9 cellular contexts compared by ENCODE assay signal in the genomic region with DNA sequence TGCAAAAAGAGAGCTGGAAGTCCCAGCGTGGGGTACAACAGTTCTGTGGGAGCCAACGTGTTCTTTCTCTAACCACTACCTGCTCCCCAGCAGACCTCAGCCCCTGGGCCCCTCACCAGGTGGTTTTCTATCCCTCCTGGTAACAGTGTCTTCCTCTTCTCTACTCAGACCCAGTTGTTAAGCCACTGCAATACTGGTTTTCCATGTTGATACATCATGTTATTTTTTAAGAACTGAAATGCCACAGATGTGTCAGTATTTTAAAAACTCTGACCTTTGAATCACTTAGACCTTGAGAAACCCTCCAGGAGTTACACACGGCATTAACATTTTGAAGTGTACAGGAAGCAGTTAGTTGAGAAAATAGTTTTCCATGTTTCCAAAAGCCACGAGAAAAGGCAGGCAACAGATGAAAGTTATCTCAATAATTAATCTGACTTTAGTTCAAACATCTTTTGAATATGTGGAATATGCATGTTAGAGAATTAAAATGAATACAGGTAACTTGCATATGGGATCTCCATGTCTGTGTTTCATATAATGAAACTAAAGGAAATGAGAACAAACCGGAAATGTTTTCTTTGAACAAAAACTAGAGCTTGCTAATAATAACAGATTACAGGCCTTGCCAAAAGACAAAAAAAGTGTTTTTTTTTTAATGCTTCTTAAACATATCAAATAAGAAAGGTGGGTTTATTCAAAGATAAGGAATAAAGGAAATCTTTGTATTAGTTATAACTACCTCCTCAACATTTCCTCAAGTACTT.
DNase-seq lines count a peak whose midpoint lies in the region; ATAC-seq and TF ChIP-seq lines count a peak whose summit lies in the region.
"Had no signal": no experiment of that assay in that cellular context is flagged by ENCODE, and none has a peak within 500 bp of the region (broad histone marks: within the 10 kb centered on the region; RNA-seq: fewer than 3 reads in every experiment).

No MANE protein-coding gene starts in this region.

- peak overlapping the region in 1 of 4 donors; percentile 18 for H3K4me3 ChIP-seq in adrenal gland

- H3K9me3 ChIP-seq in adrenal gland (replicated peaks in 1 of 3), result no peaks in the 10 kb centered on the region

- H3K27me3 ChIP-seq in adrenal gland, result no peaks in the 10 kb centered on the region

- TF ChIP-seq CTCF in GM10248 (IDR thresholded peaks at IDR 0.05; ENCODE audit: control extremely low read depth, extremely low read depth, low read depth, missing control alignments) (no peak), GM20000 (IDR thresholded peaks at IDR 0.05; ENCODE audit: extremely low read depth, missing control alignments) (no peak), chondrocyte (IDR thresholded peaks at IDR 0.05) (no peak), adrenal gland (IDR thresholded peaks at IDR 0.05) (no peak), glutamatergic neuron (IDR thresholded peaks at IDR 0.05; ENCODE audit: partially characterized antibody, unreplicated experiment) (no peak)

- H3K4me1 Mint-ChIP-seq in chondrocyte (ENCODE audit: low read depth) (peaks cover 22% of the 10 kb centered on the region), glutamatergic neuron (ENCODE audit: low read depth, unreplicated experiment) (peaks cover 17% of the 10 kb centered on the region)

- peak; percentile 21 for ATAC-seq in HG03175 (IDR thresholded peaks at IDR 0.05; ENCODE audit: unreplicated experiment)

- intact Hi-C loops in adrenal gland (cut with DNase I), result no loop called here

- H3K9me3 Mint-ChIP-seq in chondrocyte (ENCODE audit: low read depth), result no peaks in the 10 kb centered on the region
- peaks cover 2% of the 10 kb centered on the region for H3K9me3 Mint-ChIP-seq in glutamatergic neuron (ENCODE audit: unreplicated experiment)

- peaks cover 0 to 19% of the 10 kb centered on the region in 2 donors for H3K4me1 ChIP-seq in adrenal gland (replicated peaks in 1 of 2)

- 38 to 46% (median 41%) methylated on average over 5 of the region's 5 CpGs for WGBS in adrenal gland, 4 donors

- peak overlapping the region; percentile 73 for H3K27ac Mint-ChIP-seq in chondrocyte (ENCODE audit: unreplicated experiment)
- no peak overlapping the region for H3K27ac Mint-ChIP-seq in glutamatergic neuron (ENCODE audit: unreplicated experiment)

- POLR2A ChIA-PET in GM10248 (lab: Yijun Ruan, JAX), result no interaction called here

- H3K27me3 Mint-ChIP-seq in chondrocyte (ENCODE audit: low read depth) (no peaks in the 10 kb centered on the region), glutamatergic neuron (ENCODE audit: unreplicated experiment) (peaks cover 6% of the 10 kb centered on the region)

- TF ChIP-seq POLR2A in adrenal gland (IDR thresholded peaks at IDR 0.05), result no peak

- H3K4me3 Mint-ChIP-seq in chondrocyte (ENCODE audit: unreplicated experiment) (no peak overlapping the region), glutamatergic neuron (ENCODE audit: unreplicated experiment) (no peak overlapping the region)

- CTCF ChIA-PET in GM10248 (lab: Yijun Ruan, JAX), result interaction anchor here (1.0 to 1.7 kb wide), 4 partner anchors 12 to 58 kb away, joined by 3 to 5 read pairs (median 3); no protein-coding TSS in a partner anchor

- peak; percentile 29 for DNase-seq in GM10248 (ENCODE audit: extremely low spot score)
- peak; percentile 14 for DNase-seq in GM20000 (ENCODE audit: low spot score)
- DNase-seq in chondrocyte (ENCODE audit: low spot score), result no peak
- DNase-seq in adrenal gland, result no peak
- no peak for DNase-seq in NCI-H226
- no peak for DNase-seq in glutamatergic neuron
- no peak for DNase-seq in NAMALWA (ENCODE audit: low spot score)
- DNase-seq: activated effector memory CD4-positive, alpha-beta T cell treated with anti-CD3 and anti-CD28 coated beads, Interleukin-2, amount 50 U/mL, for 16 hours had no signal

- no peaks in the 10 kb centered on the region for H3K36me3 ChIP-seq in adrenal gland (replicated peaks in 1 of 2)

- H3K27ac ChIP-seq in adrenal gland, result peak overlapping the region in 1 of 5 donors; percentile 42

- H3K36me3 Mint-ChIP-seq in chondrocyte (ENCODE audit: low read depth), result peaks cover 4% of the 10 kb centered on the region
- peaks cover 27% of the 10 kb centered on the region for H3K36me3 Mint-ChIP-seq in glutamatergic neuron (ENCODE audit: unreplicated experiment)

Comparison
In these comparisons a context has a peak if more than half of its experiments do, and no peak if none do; other contexts are left out.
1. DNase-seq: peak in GM10248 (single experiment) and GM20000 (single experiment); none in chondrocyte (single experiment), adrenal gland (0 of 7), NCI-H226 (single experiment), glutamatergic neuron (single experiment) and NAMALWA (single experiment).